In the genomic region with DNA sequence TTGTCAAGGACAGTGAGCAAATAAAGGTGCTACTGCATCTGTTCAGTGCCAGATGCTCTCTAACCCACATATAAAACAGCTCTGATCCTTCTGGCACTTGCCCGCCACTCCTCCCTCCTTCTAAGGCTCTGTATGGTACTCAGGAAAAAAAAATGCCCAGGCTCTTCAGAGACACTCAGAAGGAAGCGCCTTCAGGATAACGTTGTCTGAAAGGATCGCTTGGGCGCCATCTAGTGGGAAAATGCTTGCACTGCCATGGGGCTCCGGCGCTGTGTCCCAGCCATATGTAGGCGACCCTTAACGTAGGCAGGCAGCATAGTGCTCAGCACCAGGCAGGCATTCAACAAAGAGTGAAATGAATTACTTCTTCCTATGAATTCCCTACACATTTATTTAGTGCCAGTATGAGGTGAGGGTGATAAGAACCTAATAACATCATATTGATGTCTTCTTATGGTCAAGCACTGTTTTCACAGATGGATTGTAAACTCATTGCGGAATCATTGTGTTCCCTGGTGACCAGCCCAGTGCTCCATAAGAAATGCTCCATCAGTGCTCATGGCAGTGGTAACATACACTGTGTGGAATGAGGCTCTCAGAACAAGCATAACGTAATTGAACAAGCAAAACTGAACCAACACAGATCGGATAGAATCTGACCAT, we compare ENCODE assay signal across 8 cellular contexts. TPM values are rescaled to one million over a fixed set of nuclear protein-coding genes. Genes with fewer than 3 reads are reported as not detected.
A peak's percentile ranks its signal among the peaks of the same experiment; 100 is the strongest.
DNase-seq lines count a peak whose midpoint lies in the region; ATAC-seq and TF ChIP-seq lines count a peak whose summit lies in the region.

No MANE protein-coding gene starts in this region.

- no peak overlapping the region for H3K4ac ChIP-seq in neuronal stem cell (ENCODE audit: low read length)

- no peak overlapping the region for H3K14ac ChIP-seq in neuronal stem cell (ENCODE audit: low read length)

- H3K18ac ChIP-seq in neuronal stem cell (ENCODE audit: low read length): no peak overlapping the region

- H4K91ac ChIP-seq in neuronal stem cell (ENCODE audit: low read depth, low read length, poor library complexity): no peak overlapping the region

- H3K23ac ChIP-seq in neuronal stem cell (ENCODE audit: low read depth, low read length, poor library complexity): no peak overlapping the region

- H2BK12ac ChIP-seq in neuronal stem cell (ENCODE audit: low read length): no peak overlapping the region

- no peaks in the 10 kb centered on the region for H3K4me1 Mint-ChIP-seq in activated T-cell treated with anti-CD3 and anti-CD28 coated beads, Interleukin-2, amount 50 U/mL, for 72 hours (ENCODE audit: low read depth)

- peak; percentile 54 for DNase-seq in DMS53 treated with DMSO at 0.1 percent for 48 hours (lab: John Stamatoyannopoulos, UW; ENCODE audit: unreplicated experiment)
- peak; percentile 56 to 87 (median 76) for DNase-seq in Peyer's patch
- DNase-seq in activated T-cell treated with anti-CD3 and anti-CD28 coated beads, Interleukin-2, amount 50 U/mL, for 72 hours: peak; percentile 72 to 77
- peak; percentile 81 for DNase-seq in fibroblast of pulmonary artery (ENCODE audit: low read depth)
- peak; percentile 68 for DNase-seq in neuronal stem cell (ENCODE audit: low spot score)
- DNase-seq in stromal cell of bone marrow (ENCODE audit: low read depth): peak; percentile 56

- no peaks in the 10 kb centered on the region for H3K36me3 ChIP-seq in KMS-11 (ENCODE audit: insufficient read depth)
- H3K36me3 ChIP-seq in Peyer's patch: no peaks in the 10 kb centered on the region
- peaks cover 0 to 15% of the 10 kb centered on the region in 2 donors for H3K36me3 ChIP-seq in neuronal stem cell (replicated peaks in 1 of 2; ENCODE audit: control insufficient read depth in 2 of 2, insufficient read depth in 2 of 2, low read length in 2 of 2)

- no peaks in the 10 kb centered on the region for H3K79me2 ChIP-seq in KMS-11 (ENCODE audit: insufficient read depth, low read depth)

- H3K9me3 Mint-ChIP-seq in activated T-cell treated with anti-CD3 and anti-CD28 coated beads, Interleukin-2, amount 50 U/mL, for 72 hours: peaks cover 9 to 10% of the 10 kb centered on the region in 2 donors

- no peak overlapping the region for H3K4me3 Mint-ChIP-seq in activated T-cell treated with anti-CD3 and anti-CD28 coated beads, Interleukin-2, amount 50 U/mL, for 72 hours

- peak; percentile 87 for TF ChIP-seq CTCF in KMS-11 (conservative IDR thresholded peaks at IDR 0.05; ENCODE audit: low read depth, low read length)
- TF ChIP-seq CTCF in Peyer's patch (IDR thresholded peaks at IDR 0.05): peak; percentile 54 to 89 (median 78)
- peak; percentile 93 for TF ChIP-seq CTCF in fibroblast of pulmonary artery (IDR thresholded peaks at IDR 0.05; ENCODE audit: low read length, missing control alignments)

- TF ChIP-seq POLR2A in Peyer's patch (IDR thresholded peaks at IDR 0.05): no peak

- no peak overlapping the region for H2BK120ac ChIP-seq in neuronal stem cell (ENCODE audit: low read depth, low read length)

- H3K4me1 ChIP-seq in KMS-11 (ENCODE audit: low read depth, poor library complexity, severe bottlenecking) (no peaks in the 10 kb centered on the region), Peyer's patch (no peaks in the 10 kb centered on the region), neuronal stem cell (ENCODE audit: control insufficient read depth in 2 of 2, insufficient read depth in 1 of 2, low read depth in 1 of 2, low read length in 2 of 2) (no peaks in the 10 kb centered on the region)

- H3K4me2 ChIP-seq in KMS-11 (no peak overlapping the region), neuronal stem cell (ENCODE audit: insufficient read depth, low read length, poor library complexity, severe bottlenecking) (no peak overlapping the region)

- no peak overlapping the region for H2BK15ac ChIP-seq in neuronal stem cell (ENCODE audit: low read length)

- H4K8ac ChIP-seq in neuronal stem cell (ENCODE audit: low read depth, low read length): no peak overlapping the region

- H3K27me3 ChIP-seq in KMS-11 (ENCODE audit: insufficient read depth, low read depth) (no peaks in the 10 kb centered on the region; the same call in 1 of the 2 replicates), Peyer's patch (no peaks in the 10 kb centered on the region), neuronal stem cell (ENCODE audit: control insufficient read depth in 3 of 3, insufficient read depth in 3 of 3, low read depth in 1 of 3, low read length in 3 of 3) (no peaks in the 10 kb centered on the region)

- H3K9ac ChIP-seq in KMS-11: no peak overlapping the region
- no peak overlapping the region for H3K9ac ChIP-seq in neuronal stem cell (ENCODE audit: low read depth, low read length, poor library complexity)

- H3K27me3 Mint-ChIP-seq in activated T-cell treated with anti-CD3 and anti-CD28 coated beads, Interleukin-2, amount 50 U/mL, for 72 hours (ENCODE audit: low read depth): peaks cover 55% of the 10 kb centered on the region

- H4K20me1 ChIP-seq in KMS-11 (ENCODE audit: insufficient read depth): no peaks in the 10 kb centered on the region

- no CpG with 5 or more reads among the region's 12 CpGs for WGBS in neuronal stem cell (ENCODE audit: extremely low coverage in 2 of 2, insufficient read length in 2 of 2, insufficient replicate concordance in 1 of 2), 2 donors

- H2AK5ac ChIP-seq in neuronal stem cell (ENCODE audit: low read depth, low read length): no peak overlapping the region

- H2BK5ac ChIP-seq in neuronal stem cell (ENCODE audit: low read length): no peak overlapping the region

- H2AFZ ChIP-seq in KMS-11 (ENCODE audit: low read depth): no peak overlapping the region
- no peak overlapping the region for H2AFZ ChIP-seq in neuronal stem cell (ENCODE audit: low read length)

- ATAC-seq in GM21576 (IDR thresholded peaks at IDR 0.05; ENCODE audit: unreplicated experiment): peak; percentile 94
- peak; percentile 72 to 75 for ATAC-seq in activated T-cell treated with anti-CD3 and anti-CD28 coated beads, Interleukin-2, amount 50 U/mL, for 72 hours (replicated peaks in 1 of 2)

- H3K9me3 ChIP-seq in Peyer's patch: no peaks in the 10 kb centered on the region
- peaks cover 7 to 12% of the 10 kb centered on the region in 2 donors for H3K9me3 ChIP-seq in neuronal stem cell (replicated peaks in 1 of 2; ENCODE audit: control insufficient read depth in 2 of 2, insufficient read depth in 1 of 2, low read depth in 1 of 2, low read length in 2 of 2)

- no peak overlapping the region for H3K27ac ChIP-seq in KMS-11
- no peak overlapping the region for H3K27ac ChIP-seq in Peyer's patch
- no peak overlapping the region for H3K27ac ChIP-seq in neuronal stem cell (replicated peaks; ENCODE audit: low read length)

- no peaks in the 10 kb centered on the region for H3K79me1 ChIP-seq in neuronal stem cell (ENCODE audit: low read depth, low read length)

- no peak overlapping the region for H3K27ac Mint-ChIP-seq in activated T-cell treated with anti-CD3 and anti-CD28 coated beads, Interleukin-2, amount 50 U/mL, for 72 hours

- H3K4me3 ChIP-seq in KMS-11 (IDR thresholded peaks at IDR 0.05; ENCODE audit: insufficient read depth, low read depth, low read length): no peak overlapping the region
- no peak overlapping the region for H3K4me3 ChIP-seq in Peyer's patch
- H3K4me3 ChIP-seq in fibroblast of pulmonary artery (replicated peaks; ENCODE audit: low read depth, low read length): no peak overlapping the region
- no peak overlapping the region for H3K4me3 ChIP-seq in neuronal stem cell (ENCODE audit: low read length in 2 of 2)

- H3K36me3 Mint-ChIP-seq in activated T-cell treated with anti-CD3 and anti-CD28 coated beads, Interleukin-2, amount 50 U/mL, for 72 hours (ENCODE audit: insufficient read depth in 2 of 2): peaks cover 2 to 14% of the 10 kb centered on the region in 2 donors

RNA-seq across cellular contexts. Expression of gene PAMR1, which starts 39.6 kb away (rescaled TPM):
- total RNA-seq in Peyer's patch: 10 to 100 TPM in 2 of 4 donors, 1 to 10 TPM in 2; 2.6 to 64.4 (median 9.5) TPM
- total RNA-seq in activated T-cell treated with anti-CD3 and anti-CD28 coated beads, Interleukin-2, amount 50 U/mL, for 72 hours: not detected
- polyA plus RNA-seq in neuronal stem cell (2013, experiment 1 of 2): 51.9 TPM
- polyA plus RNA-seq in neuronal stem cell (2013, experiment 2 of 2): 50.1 TPM
